In the genomic region with DNA sequence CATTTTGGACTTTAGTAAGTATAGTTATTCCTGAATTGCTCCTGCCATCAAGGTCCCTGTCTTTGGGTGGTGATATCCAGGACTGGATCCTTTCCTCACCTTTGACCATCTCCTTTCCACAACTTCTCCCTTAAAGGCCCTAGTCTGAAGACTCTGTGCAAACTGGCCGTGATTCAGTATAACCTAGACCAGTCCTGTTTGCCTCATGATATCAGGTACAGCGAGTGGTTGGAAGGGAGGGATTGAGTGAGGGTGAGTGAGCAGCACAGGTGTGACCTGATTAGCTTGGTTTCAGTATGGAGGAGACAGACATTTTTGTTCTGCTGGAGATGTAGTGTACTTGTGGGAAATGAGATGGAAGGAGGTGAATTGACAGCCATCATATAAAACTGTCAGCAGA, we compare ENCODE assay signal across 1 cellular context.
A peak's percentile ranks its signal among the peaks of the same experiment; 100 is the strongest.
TF ChIP-seq lines count a peak whose summit lies in the region.

No MANE protein-coding gene starts in this region.

TF ChIP-seq in K562, 482 proteins besides CTCF, POLR2A, EP300 and RAD21:
- TF ChIP-seq TAF15 (IDR thresholded peaks at IDR 0.05; ENCODE audit: low read depth, low read length) (no peak), CBFA2T3 (IDR thresholded peaks at IDR 0.05) (peak; percentile 63), CBFA2T2 (conservative IDR thresholded peaks at IDR 0.05) (peak; percentile 14; the same call in 1 of the 2 replicates), TCF3 (CRISPR knock-in tag; IDR thresholded peaks at IDR 0.05) (0 out of 2 replicates have a peak, but pooled peaks have one; percentile 16), LEF1 (IDR thresholded peaks at IDR 0.05) (no peak)
